In genomic region chr7:132420527-132420926, GRCh38 we compare ENCODE assay signal across 1 cellular context.
A peak's percentile ranks its signal among the peaks of the same experiment; 100 is the strongest.
TF ChIP-seq lines count a peak whose summit lies in the region.

No MANE protein-coding gene starts in this region.

TF ChIP-seq in K562, 482 proteins besides CTCF, POLR2A, EP300 and RAD21 (continued from another document):
- TF ChIP-seq E2F5 (CRISPR knock-in tag; IDR thresholded peaks at IDR 0.05): no peak
- TF ChIP-seq ATF3 (IDR thresholded peaks at IDR 0.05): peak; percentile 53
- TF ChIP-seq ATF3 (CRISPR knock-in tag; conservative IDR thresholded peaks at IDR 0.05): no peak
- TF ChIP-seq CREB3L1 (IDR thresholded peaks at IDR 0.05; ENCODE audit: borderline replicate concordance, low read depth): no peak
- TF ChIP-seq CHD2 (IDR thresholded peaks at IDR 0.05; ENCODE audit: low read depth, low read length): peak; percentile 81
- no peak for TF ChIP-seq COPS2 (conservative IDR thresholded peaks at IDR 0.05)
- peak; percentile 49; the same call in 1 of the 2 replicates for TF ChIP-seq CEBPG (CRISPR knock-in tag; IDR thresholded peaks at IDR 0.05)
- peak in 1 of 2 experiments; percentile 63; a peak in 2 of 4 replicates for TF ChIP-seq CEBPG (tag; conservative IDR thresholded peaks at IDR 0.05 in 1 of 2, IDR thresholded peaks at IDR 0.05 in 1 of 2)
TF ChIP-seq in K562: peak in this region for 4.
